ENCODE assay signal across 8 cellular contexts in genomic region chr17:1485748-1486376, GRCh38. TPM values are rescaled to one million over a fixed set of nuclear protein-coding genes. Genes with fewer than 3 reads are reported as not detected.
A peak's percentile ranks its signal among the peaks of the same experiment; 100 is the strongest.
DNase-seq lines count a peak whose midpoint lies in the region; ATAC-seq, FAIRE-seq and TF ChIP-seq lines count a peak whose summit lies in the region.

No MANE protein-coding gene starts in this region.

- peak; percentile 70 for DNase-seq in AG20443 (ENCODE audit: low spot score)
- peak; percentile 31 for DNase-seq in PC-3
- DNase-seq in activated gamma-delta T cell (lab: John Stamatoyannopoulos, UW) = peak; percentile 65
- DNase-seq in foreskin melanocyte = peak; percentile 44
- peak; percentile 62 to 87 (median 75) for DNase-seq in pancreas
- DNase-seq in 8988T = no peak

- H3K27me3 ChIP-seq in PC-3 (ENCODE audit: low read length) (no peaks in the 10 kb centered on the region), pancreas (no peaks in the 10 kb centered on the region)

- CTCF ChIA-PET in PC-3 (lab: Charles Lee) = no interaction called here

- H3F3A ChIP-seq in PC-3 (ENCODE audit: low read length, unreplicated experiment) = no peaks in the 10 kb centered on the region

- H3K4me1 ChIP-seq in PC-3 (ENCODE audit: insufficient read depth, low read length) (peaks cover 16% of the 10 kb centered on the region; the same call in 1 of the 2 replicates), pancreas (peaks cover 3 to 11% (median 4%) of the 10 kb centered on the region in 3 donors)

- H3K79me2 ChIP-seq in PC-3 (ENCODE audit: low read length) = peaks cover 29% of the 10 kb centered on the region

- H3K4me3 ChIP-seq in PC-3 (ENCODE audit: low read length) = peak overlapping the region; percentile 68
- peak overlapping the region; percentile 55 to 85 (median 78) for H3K4me3 ChIP-seq in pancreas

- intact Hi-C loops in PC-3 (cut with micrococcal nuclease) (no loop called here), pancreas (cut with DNase I) (no loop called here)

- no peak for FAIRE-seq in pancreas (lab: Jason Lieb, UNC)

- POLR2A ChIA-PET in PC-3 (lab: Charles Lee; ENCODE audit: unreplicated experiment) = no interaction called here

- H3K9me2 ChIP-seq in PC-3 (replicated peaks; ENCODE audit: low read length) = no peaks in the 10 kb centered on the region

- ATAC-seq in GM21529 (IDR thresholded peaks at IDR 0.05; ENCODE audit: unreplicated experiment) = peak; percentile 28
- ATAC-seq in PC-3 = peak; percentile 39
- peak; percentile 27 to 44 (median 34) for ATAC-seq in pancreas
- no peak for ATAC-seq in HG03139 (IDR thresholded peaks at IDR 0.05; ENCODE audit: unreplicated experiment)

- peak overlapping the region; percentile 83 for H2AFZ ChIP-seq in PC-3 (ENCODE audit: low read length)

- peak overlapping the region; percentile 60 for H3K27ac ChIP-seq in PC-3 (ENCODE audit: low read length)
- H3K27ac ChIP-seq in pancreas = peak overlapping the region; percentile 92 to 96 (median 93)

- TF ChIP-seq CTCF in PC-3 (conservative IDR thresholded peaks at IDR 0.05; ENCODE audit: low read depth, low read length) (no peak), pancreas (IDR thresholded peaks at IDR 0.05) (no peak)

- H3K9me3 ChIP-seq in PC-3 (ENCODE audit: low read length) = no peaks in the 10 kb centered on the region
- H3K9me3 ChIP-seq in pancreas = no peaks in the 10 kb centered on the region

- WGBS in pancreas, 2 donors = 4 to 5% methylated on average over 47 to 78 of the region's 80 CpGs

- H3K9ac ChIP-seq in PC-3 (ENCODE audit: low read length) = peak overlapping the region; percentile 81

- peak overlapping the region; percentile 72 for H3K4me2 ChIP-seq in PC-3 (ENCODE audit: low read length)

- no peaks in the 10 kb centered on the region for H4K20me1 ChIP-seq in PC-3 (ENCODE audit: low read length)

- H3K36me3 ChIP-seq in PC-3 (ENCODE audit: low read depth, low read length) = no peaks in the 10 kb centered on the region; the same call in 1 of the 2 replicates
- H3K36me3 ChIP-seq in pancreas = peaks cover 0 to 15% (median 0%) of the 10 kb centered on the region in 3 donors

- TSS peak; percentile 34 for BruUV-seq in PC-3 (replicated peaks; lab: Mats Ljungman, UMichigan)

RNA-seq across cellular contexts. Expression of gene MYO1C, which starts 6.6 kb away (rescaled TPM):
- total RNA-seq in PC-3 (2014; rRNA removed) (76.4 and 90.7 TPM in 2 replicates), pancreas (100 to 1,000 TPM in 4 of 6 donors, 10 to 100 TPM in 2; 95.1 to 138 (median 105) TPM)
- 10 to 100 TPM; 57.2 to 69.3 TPM for polyA plus RNA-seq in pancreas

RNA-seq across cellular contexts. Expression of gene CRK, which starts 29.8 kb away (rescaled TPM):
- total RNA-seq in PC-3 (2014; rRNA removed) = 41.8 and 49.4 TPM in 2 replicates
- total RNA-seq in pancreas = 10 to 100 TPM; 18.1 to 30.8 (median 20.5) TPM
- polyA plus RNA-seq in pancreas = 10 to 100 TPM in 1 of 2 donors, 1 to 10 TPM in 1; 9.8 to 15.3 TPM

RNA-seq across cellular contexts. Expression of gene INPP5K, which starts 30.6 kb away (rescaled TPM):
- total RNA-seq in PC-3 (2014; rRNA removed) = 46.4 and 52.6 TPM in 2 replicates
- 10 to 100 TPM; 13.2 to 23.8 (median 17.2) TPM for total RNA-seq in pancreas
- polyA plus RNA-seq in pancreas = 10 to 100 TPM; 23.9 to 24.4 TPM
